16 cellular contexts compared by ENCODE assay signal in genomic region chr7:20314216-20314615, GRCh38. TPM values are rescaled to one million over a fixed set of nuclear protein-coding genes. Genes with fewer than 3 reads are reported as not detected.
DNase-seq lines count a peak whose midpoint lies in the region; ATAC-seq and TF ChIP-seq lines count a peak whose summit lies in the region.
"Had no signal": no experiment of that assay in that cellular context is flagged by ENCODE, and none has a peak within 500 bp of the region (broad histone marks: within the 10 kb centered on the region; RNA-seq: fewer than 3 reads in every experiment).

No MANE protein-coding gene starts in this region.

- H3K9me3 ChIP-seq in SK-N-MC (ENCODE audit: low read depth, low read length) (no peaks in the 10 kb centered on the region), mesenchymal stem cell (ENCODE audit: control insufficient read depth, low read length) (no peaks in the 10 kb centered on the region)
- H3K9me3 ChIP-seq: BE2C had no signal

- 97% methylated on average over 2 of the region's 2 CpGs for WGBS in mesenchymal stem cell

- no peak overlapping the region for H3K23ac ChIP-seq in mesenchymal stem cell (ENCODE audit: low read length in 2 of 2)

- H2AK5ac ChIP-seq in mesenchymal stem cell (ENCODE audit: low read length, severe bottlenecking) = no peak overlapping the region

- no peak overlapping the region for H3K4ac ChIP-seq in mesenchymal stem cell (ENCODE audit: low read depth in 1 of 2, low read length in 2 of 2)

- H3K36me3 ChIP-seq in SK-N-MC (ENCODE audit: insufficient read depth, low read length) (no peaks in the 10 kb centered on the region), mesenchymal stem cell (ENCODE audit: control insufficient read depth in 1 of 2, insufficient read depth in 2 of 2, low read depth in 1 of 2, low read length in 2 of 2) (no peaks in the 10 kb centered on the region)
- H3K36me3 ChIP-seq: BE2C had no signal

- no peak overlapping the region for H3K4me2 ChIP-seq in mesenchymal stem cell (ENCODE audit: low read length, poor library complexity, severe bottlenecking)

- H2BK120ac ChIP-seq in mesenchymal stem cell (ENCODE audit: low read depth, low read length) = no peak overlapping the region

- H3K27ac ChIP-seq in SK-N-MC (peak overlapping the region; percentile 76), mesenchymal stem cell (ENCODE audit: low read length, poor library complexity, severe bottlenecking) (no peak overlapping the region)
- H3K27ac ChIP-seq: C4-2B had no signal

- no peak overlapping the region for H2BK15ac ChIP-seq in mesenchymal stem cell (ENCODE audit: low read depth, poor library complexity, severe bottlenecking)

- DNase-seq in AG10803 (ENCODE audit: low read depth) (peak; percentile 63), DMS53 (lab: John Stamatoyannopoulos, UW) (peak; percentile 71), SK-N-MC (ENCODE audit: low read depth, low spot score) (no peak), mesenchymal stem cell (no peak), NCI-H526 (lab: John Stamatoyannopoulos, UW) (no peak), NCI-H1436 (lab: John Stamatoyannopoulos, UW) (no peak)
- DNase-seq: BE2C; CD4-positive, alpha-beta memory T cell; DMS153; GF-D8; GOT3; H9; HFFc6 had no signal

- TF ChIP-seq CTCF in AG10803 (conservative IDR thresholded peaks at IDR 0.05; ENCODE audit: low read length) = no peak

- H3K9ac ChIP-seq in SK-N-MC (ENCODE audit: insufficient read length) = peak overlapping the region; percentile 56
- H3K9ac ChIP-seq in mesenchymal stem cell (ENCODE audit: low read length) = peak overlapping the region; percentile 1

- H3K18ac ChIP-seq in mesenchymal stem cell (ENCODE audit: low read depth in 1 of 2, low read length in 2 of 2) = no peak overlapping the region

- no peaks in the 10 kb centered on the region for H3K4me1 ChIP-seq in mesenchymal stem cell (ENCODE audit: control insufficient read depth, insufficient read depth, low read depth, low read length)
- H3K4me1 ChIP-seq: BE2C had no signal

- ATAC-seq in GM18870 (IDR thresholded peaks at IDR 0.05; ENCODE audit: unreplicated experiment) = no peak
- ATAC-seq: HepG2 had no signal

- H3K14ac ChIP-seq in mesenchymal stem cell (ENCODE audit: low read length in 2 of 2) = no peak overlapping the region

- no peak overlapping the region for H2BK12ac ChIP-seq in mesenchymal stem cell (ENCODE audit: low read length in 2 of 2)

- no peaks in the 10 kb centered on the region for H3K27me3 ChIP-seq in mesenchymal stem cell (ENCODE audit: control insufficient read depth in 1 of 2, insufficient read depth in 1 of 2, low read length in 2 of 2)
- H3K27me3 ChIP-seq: BE2C had no signal

- H2BK5ac ChIP-seq in mesenchymal stem cell (ENCODE audit: low read depth, low read length, poor library complexity, severe bottlenecking) = no peak overlapping the region

- H3K79me1 ChIP-seq in mesenchymal stem cell (replicated peaks; ENCODE audit: low read length, poor library complexity, severe bottlenecking) = no peaks in the 10 kb centered on the region

- H3K4me3 ChIP-seq in AG10803 (ENCODE audit: low read length) = no peak overlapping the region
- H3K4me3 ChIP-seq in SK-N-MC = no peak overlapping the region
- H3K4me3 ChIP-seq in mesenchymal stem cell (ENCODE audit: insufficient read depth in 1 of 2, low read depth in 1 of 2, low read length in 2 of 2) = no peak overlapping the region

- H4K8ac ChIP-seq in mesenchymal stem cell (ENCODE audit: low read length) = no peak overlapping the region

- no peak overlapping the region for H4K91ac ChIP-seq in mesenchymal stem cell (ENCODE audit: low read length)

- no peak overlapping the region for H2AFZ ChIP-seq in mesenchymal stem cell (ENCODE audit: low read depth, low read length)

RNA-seq across cellular contexts. Expression of gene ITGB8, which starts 16.5 kb away (rescaled TPM):
- 0.25 TPM for polyA plus RNA-seq in mesenchymal stem cell (2013, experiment 1 of 2)
- polyA plus RNA-seq in mesenchymal stem cell (2013, experiment 2 of 2) = 0.30 TPM
- polyA plus RNA-seq: CD4-positive, alpha-beta memory T cell had no signal

Comparison
In these comparisons a context has a peak if more than half of its experiments do, and no peak if none do; other contexts are left out.
1. DNase-seq: peak in AG10803 (single experiment) and DMS53 (single experiment); none in SK-N-MC (single experiment), mesenchymal stem cell (single experiment), NCI-H526 (0 of 2) and NCI-H1436 (single experiment).